In genomic region chr9:121771851-121772599, GRCh38 we compare ENCODE assay signal across 1 cellular context.
TF ChIP-seq lines count a peak whose summit lies in the region.

No MANE protein-coding gene starts in this region.

TF ChIP-seq in HepG2, 621 proteins besides CTCF, POLR2A, EP300 and RAD21:
- TF ChIP-seq, protein P1, sequence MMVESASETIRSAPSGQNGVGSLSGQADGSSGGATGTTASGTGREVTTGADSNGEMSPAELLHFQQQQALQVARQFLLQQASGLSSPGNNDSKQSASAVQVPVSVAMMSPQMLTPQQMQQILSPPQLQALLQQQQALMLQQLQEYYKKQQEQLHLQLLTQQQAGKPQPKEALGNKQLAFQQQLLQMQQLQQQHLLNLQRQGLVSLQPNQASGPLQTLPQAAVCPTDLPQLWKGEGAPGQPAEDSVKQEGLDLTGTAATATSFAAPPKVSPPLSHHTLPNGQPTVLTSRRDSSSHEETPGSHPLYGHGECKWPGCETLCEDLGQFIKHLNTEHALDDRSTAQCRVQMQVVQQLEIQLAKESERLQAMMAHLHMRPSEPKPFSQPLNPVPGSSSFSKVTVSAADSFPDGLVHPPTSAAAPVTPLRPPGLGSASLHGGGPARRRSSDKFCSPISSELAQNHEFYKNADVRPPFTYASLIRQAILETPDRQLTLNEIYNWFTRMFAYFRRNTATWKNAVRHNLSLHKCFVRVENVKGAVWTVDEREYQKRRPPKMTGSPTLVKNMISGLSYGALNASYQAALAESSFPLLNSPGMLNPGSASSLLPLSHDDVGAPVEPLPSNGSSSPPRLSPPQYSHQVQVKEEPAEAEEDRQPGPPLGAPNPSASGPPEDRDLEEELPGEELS (CRISPR knock-in tag; IDR thresholded peaks at IDR 0.05) = no peak
- TF ChIP-seq ZBTB1 (CRISPR knock-in tag; IDR thresholded peaks at IDR 0.05; ENCODE audit: borderline replicate concordance) (no peak), ZNF343 (CRISPR knock-in tag; IDR thresholded peaks at IDR 0.05) (no peak), ZNF124 (CRISPR knock-in tag; IDR thresholded peaks at IDR 0.05) (no peak), ZNF44 (CRISPR knock-in tag; IDR thresholded peaks at IDR 0.05) (no peak), HOXD1 (CRISPR knock-in tag; IDR thresholded peaks at IDR 0.05) (no peak), FOXO1 (CRISPR knock-in tag; IDR thresholded peaks at IDR 0.05) (no peak), E2F1 (CRISPR knock-in tag; IDR thresholded peaks at IDR 0.05) (no peak), SOX5 (CRISPR knock-in tag; IDR thresholded peaks at IDR 0.05; ENCODE audit: borderline replicate concordance) (no peak), ZSCAN29 (CRISPR knock-in tag; conservative IDR thresholded peaks at IDR 0.05) (no peak), PAWR (CRISPR knock-in tag; IDR thresholded peaks at IDR 0.05; ENCODE audit: borderline replicate concordance) (no peak)
